17 cellular contexts compared by ENCODE assay signal in the genomic region with DNA sequence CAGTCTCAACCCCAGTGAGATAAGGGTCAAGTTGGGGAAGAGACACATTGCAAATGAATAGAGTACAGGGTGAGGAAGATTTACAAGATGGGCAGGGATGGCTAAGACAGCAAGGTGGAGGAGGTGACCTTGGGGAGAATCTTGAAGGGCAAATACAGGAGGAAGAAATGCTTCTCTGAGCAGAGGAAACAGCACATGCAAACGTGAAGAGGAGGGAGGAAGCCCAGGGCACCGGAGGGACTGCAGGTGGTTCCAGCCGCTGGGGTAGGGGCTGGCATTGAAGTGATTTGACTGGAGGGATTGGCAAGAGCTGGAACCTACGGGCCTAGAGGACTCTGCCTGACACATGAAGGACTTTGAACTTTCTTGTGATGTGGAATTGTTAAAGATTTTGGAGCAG. TPM values are rescaled to one million over a fixed set of nuclear protein-coding genes. Genes with fewer than 3 reads are reported as not detected.
DNase-seq lines count a peak whose midpoint lies in the region; ATAC-seq and TF ChIP-seq lines count a peak whose summit lies in the region.
"Had no signal": no experiment of that assay in that cellular context is flagged by ENCODE, and none has a peak within 500 bp of the region (broad histone marks: within the 10 kb centered on the region; RNA-seq: fewer than 3 reads in every experiment).

No MANE protein-coding gene starts in this region.

- peak overlapping the region in 4 of 11 experiments; percentile 2 to 55 (median 24); a peak in 4 of 22 replicates for H3K27ac ChIP-seq in BLaER1 treated with 17β-estradiol and CSF1 and Interleukin-3, amounts not matched to agents 10 nM and 100 nM
- H3K27ac ChIP-seq in Karpas-422 (ENCODE audit: low read length) (no peak overlapping the region), left lung (peak overlapping the region in 1 of 2 donors; percentile 66)
- H3K27ac ChIP-seq: GM23248 had no signal

- H3K4me3 Mint-ChIP-seq in dendritic cell treated with granulocyte-macrophage colony-stimulating factor and Interleukin-4, amounts not matched to agents 40 ng/mL and 50 ng/mL, for 4 days = no peak overlapping the region
- H3K4me3 Mint-ChIP-seq: CD8-positive, alpha-beta memory T cell; H9 had no signal

- H3K9me3 ChIP-seq in BLaER1 treated with 17β-estradiol and CSF1 and Interleukin-3, amounts not matched to agents 10 nM and 100 nM (replicated peaks in 1 of 11) = no peaks in the 10 kb centered on the region
- H3K9me3 ChIP-seq in Karpas-422 (ENCODE audit: low read length) (no peaks in the 10 kb centered on the region), left lung (no peaks in the 10 kb centered on the region)
- H3K9me3 ChIP-seq: Caco-2 had no signal

- intact Hi-C loops in dendritic cell treated with granulocyte-macrophage colony-stimulating factor and Interleukin-4, amounts not matched to agents 40 ng/mL and 50 ng/mL, for 4 days (cut with micrococcal nuclease) = no loop called here
- intact Hi-C loops in posterior vena cava (cut with DNase I) (no loop called here), left lung (cut with DNase I) (no loop called here)

- H3K36me3 ChIP-seq in BLaER1 treated with 17β-estradiol and CSF1 and Interleukin-3, amounts not matched to agents 10 nM and 100 nM = no peaks in the 10 kb centered on the region
- H3K36me3 ChIP-seq in Karpas-422 (ENCODE audit: insufficient read depth, low read length) = no peaks in the 10 kb centered on the region
- H3K36me3 ChIP-seq in left lung = no peaks in the 10 kb centered on the region

- no peaks in the 10 kb centered on the region for H3K79me2 ChIP-seq in Karpas-422 (ENCODE audit: low read length)

- no peaks in the 10 kb centered on the region for H3K36me3 Mint-ChIP-seq in dendritic cell treated with granulocyte-macrophage colony-stimulating factor and Interleukin-4, amounts not matched to agents 40 ng/mL and 50 ng/mL, for 4 days (ENCODE audit: low read depth)

- H3K4me2 ChIP-seq in BLaER1 treated with 17β-estradiol and CSF1 and Interleukin-3, amounts not matched to agents 10 nM and 100 nM = peak overlapping the region; percentile 11 to 82 (median 57); a peak in 21 of 22 replicates
- H3K4me2 ChIP-seq in Karpas-422 (ENCODE audit: low read depth, low read length, poor library complexity, severe bottlenecking) = no peak overlapping the region

- peak overlapping the region; percentile 17; the same call in 1 of the 2 replicates for H2AFZ ChIP-seq in Karpas-422 (ENCODE audit: low read length)
- H2AFZ ChIP-seq: GM23248 had no signal

- no peak overlapping the region for H3K9ac ChIP-seq in BLaER1 treated with 17β-estradiol and CSF1 and Interleukin-3, amounts not matched to agents 10 nM and 100 nM
- H3K9ac ChIP-seq in Karpas-422 (ENCODE audit: low read length) = no peak overlapping the region
- H3K9ac ChIP-seq: GM23248 had no signal

- peaks cover 47 to 61% (median 59%) of the 10 kb centered on the region in 10 experiments for H3K4me1 ChIP-seq in BLaER1 treated with 17β-estradiol and CSF1 and Interleukin-3, amounts not matched to agents 10 nM and 100 nM
- H3K4me1 ChIP-seq in Karpas-422 (ENCODE audit: low read length) (peaks cover 9% of the 10 kb centered on the region), left lung (peaks cover 0 to 17% of the 10 kb centered on the region in 2 donors)
- H3K4me1 ChIP-seq: Caco-2 had no signal

- DNase-seq in Karpas-422 = peak; percentile 67
- DNase-seq in posterior vena cava (ENCODE audit: low spot score) = peak; percentile 26
- no peak for DNase-seq in HuH-7.5 (ENCODE audit: low spot score)
- DNase-seq in left lung = no peak
- DNase-seq: ACHN; Caco-2; CD8-positive, alpha-beta memory T cell; DND-41; GF-D8; GM23248; H9; IMR-90; KG1 had no signal

- H3K4me1 Mint-ChIP-seq in dendritic cell treated with granulocyte-macrophage colony-stimulating factor and Interleukin-4, amounts not matched to agents 40 ng/mL and 50 ng/mL, for 4 days (ENCODE audit: low read depth) = peaks cover 44% of the 10 kb centered on the region

- no peak overlapping the region for H3K4me3 ChIP-seq in BLaER1 treated with 17β-estradiol and CSF1 and Interleukin-3, amounts not matched to agents 10 nM and 100 nM
- H3K4me3 ChIP-seq in Karpas-422 (ENCODE audit: low read length) (no peak overlapping the region), left lung (no peak overlapping the region)
- H3K4me3 ChIP-seq: GM23248 had no signal

- no peak for TF ChIP-seq CTCF in left lung (IDR thresholded peaks at IDR 0.05)

- no peaks in the 10 kb centered on the region for H3K9me2 ChIP-seq in Karpas-422 (replicated peaks; ENCODE audit: insufficient read depth, low read length)

- H3K27ac Mint-ChIP-seq in dendritic cell treated with granulocyte-macrophage colony-stimulating factor and Interleukin-4, amounts not matched to agents 40 ng/mL and 50 ng/mL, for 4 days = peak overlapping the region; percentile 75
- H3K27ac Mint-ChIP-seq: H9 had no signal

- H4K20me1 ChIP-seq in BLaER1 treated with 17β-estradiol and CSF1 and Interleukin-3, amounts not matched to agents 10 nM and 100 nM = no peaks in the 10 kb centered on the region
- no peaks in the 10 kb centered on the region for H4K20me1 ChIP-seq in Karpas-422 (ENCODE audit: insufficient read depth, low read depth, low read length)

- H3K27me3 ChIP-seq in BLaER1 treated with 17β-estradiol and CSF1 and Interleukin-3, amounts not matched to agents 10 nM and 100 nM = no peaks in the 10 kb centered on the region
- H3K27me3 ChIP-seq in Karpas-422 (ENCODE audit: low read length) = no peaks in the 10 kb centered on the region
- H3K27me3 ChIP-seq in left lung = no peaks in the 10 kb centered on the region

- ATAC-seq in HG02588 (IDR thresholded peaks at IDR 0.05; ENCODE audit: unreplicated experiment) (no peak), left lung (no peak), HG03159 (IDR thresholded peaks at IDR 0.05; ENCODE audit: unreplicated experiment) (no peak)

- H3K9me3 Mint-ChIP-seq in dendritic cell treated with granulocyte-macrophage colony-stimulating factor and Interleukin-4, amounts not matched to agents 40 ng/mL and 50 ng/mL, for 4 days = no peaks in the 10 kb centered on the region
- H3K9me3 Mint-ChIP-seq: CD8-positive, alpha-beta memory T cell had no signal

- no peaks in the 10 kb centered on the region for H3K27me3 Mint-ChIP-seq in dendritic cell treated with granulocyte-macrophage colony-stimulating factor and Interleukin-4, amounts not matched to agents 40 ng/mL and 50 ng/mL, for 4 days

RNA-seq across cellular contexts. Expression of gene PLAU, which starts 14.6 kb away (rescaled TPM):
- 3.2 and 6.3 TPM in 2 replicates for total RNA-seq in Karpas-422 (2014; rRNA removed; shearing (Covaris generic); ENCODE audit: low replicate concordance)
- total RNA-seq in posterior vena cava (10 to 100 TPM; 34.2 to 36.7 TPM), left lung (10 to 100 TPM; 26.6 to 29.0 TPM)

RNA-seq across cellular contexts. Expression of gene CAMK2G, which starts 51.2 kb away (rescaled TPM):
- 28.2 and 33.5 TPM in 2 replicates for total RNA-seq in Karpas-422 (2014; rRNA removed; shearing (Covaris generic); ENCODE audit: low replicate concordance)
- 10 to 100 TPM; 70.1 to 78.8 TPM for total RNA-seq in posterior vena cava
- 10 to 100 TPM; 28.9 to 36.6 TPM for total RNA-seq in left lung

Comparison
In these comparisons a context has a peak if more than half of its experiments do, and no peak if none do; other contexts are left out.
1. DNase-seq: peak in Karpas-422 (single experiment) and posterior vena cava (single experiment); none in HuH-7.5 (single experiment) and left lung (0 of 2).